Comparison of ENCODE assay signal across 21 cellular contexts in genomic region chr4:173821851-173822250, GRCh38.
"Had no signal": no experiment of that assay in that cellular context is flagged by ENCODE, and none has a peak within 500 bp of the region (broad histone marks: within the 10 kb centered on the region; RNA-seq: fewer than 3 reads in every experiment).

No MANE protein-coding gene starts in this region.

- H3K27ac Mint-ChIP-seq: activated CD4-positive, alpha-beta T cell treated with anti-CD3 and anti-CD28 coated beads, Interleukin-2, amount 10 ng/mL, durations not matched to agents 24 days and 14 days; activated T-cell treated with anti-CD3 and anti-CD28 coated beads, Interleukin-2, amount 50 U/mL, for 72 hours; memory B cell; naive B cell had no signal

- H2AFZ ChIP-seq: hepatocyte had no signal

- H3K9me3 ChIP-seq: ascending aorta, mucosa of descending colon, prostate gland, right atrium auricular region, testis, upper lobe of left lung had no signal

- H3K4me1 Mint-ChIP-seq: activated CD4-positive, alpha-beta T cell treated with anti-CD3 and anti-CD28 coated beads, Interleukin-2, amount 10 ng/mL, durations not matched to agents 24 days and 14 days; memory B cell; naive B cell; neural crest cell had no signal

- H3K27me3 ChIP-seq: ascending aorta, hepatocyte, right atrium auricular region, testis, upper lobe of left lung had no signal

- DNase-seq: activated CD4-positive, alpha-beta T cell treated with anti-CD3 and anti-CD28 coated beads, Interleukin-2, amount 10 ng/mL, durations not matched to agents 24 days and 14 days; activated CD8-positive, alpha-beta memory T cell treated with anti-CD3 and anti-CD28 coated beads for 24 hours; activated effector memory CD4-positive, alpha-beta T cell treated with anti-CD3 and anti-CD28 coated beads, Interleukin-2, amount 50 U/mL, for 16 hours; activated naive CD4-positive, alpha-beta T cell treated with anti-CD3 and anti-CD28 coated beads, Interleukin-2, amount 50 U/mL, for 16 hours; activated T-cell treated with anti-CD3 and anti-CD28 coated beads, Interleukin-2, amount 50 U/mL, for 72 hours; cerebellar nuclear complex; cortex of kidney; erythroblast; mucosa of descending colon; naive B cell; small intestine; stimulated activated CD4-positive, alpha-beta T cell treated with anti-CD3 and anti-CD28 coated beads, Interleukin-4, amount 100 ng/mL, for 1 hour; T1000; testis; upper lobe of left lung had no signal

- H3K4me3 ChIP-seq: ascending aorta, hepatocyte, mucosa of descending colon, prostate gland, right atrium auricular region, testis, upper lobe of left lung had no signal

- H3K27ac ChIP-seq: ascending aorta, hepatocyte, prostate gland, right atrium auricular region, testis, upper lobe of left lung had no signal

- H3K79me2 ChIP-seq: hepatocyte had no signal

- H3K36me3 ChIP-seq: ascending aorta, prostate gland, right atrium auricular region, upper lobe of left lung had no signal

- H3K4me1 ChIP-seq: ascending aorta, prostate gland, right atrium auricular region, testis, upper lobe of left lung had no signal

- H3K36me3 Mint-ChIP-seq: memory B cell, naive B cell had no signal

- H3K9me3 Mint-ChIP-seq: activated CD4-positive, alpha-beta T cell treated with anti-CD3 and anti-CD28 coated beads, Interleukin-2, amount 10 ng/mL, durations not matched to agents 24 days and 14 days; activated T-cell treated with anti-CD3 and anti-CD28 coated beads, Interleukin-2, amount 50 U/mL, for 72 hours; memory B cell; naive B cell; neural crest cell had no signal

- H3K4me3 Mint-ChIP-seq: activated CD4-positive, alpha-beta T cell treated with anti-CD3 and anti-CD28 coated beads, Interleukin-2, amount 10 ng/mL, durations not matched to agents 24 days and 14 days; activated T-cell treated with anti-CD3 and anti-CD28 coated beads, Interleukin-2, amount 50 U/mL, for 72 hours; memory B cell; naive B cell; neural crest cell had no signal

- H3K4me2 ChIP-seq: hepatocyte had no signal

- H3K27me3 Mint-ChIP-seq: activated CD4-positive, alpha-beta T cell treated with anti-CD3 and anti-CD28 coated beads, Interleukin-2, amount 10 ng/mL, durations not matched to agents 24 days and 14 days; memory B cell; naive B cell had no signal
